ENCODE assay signal across 1 cellular context in genomic region chr22:44538071-44538470, GRCh38.
TF ChIP-seq lines count a peak whose summit lies in the region.

No MANE protein-coding gene starts in this region.

TF ChIP-seq in IMR-90, 13 proteins besides CTCF, POLR2A, EP300 and RAD21 (continued from another document):
- TF ChIP-seq ELK1 (IDR thresholded peaks at IDR 0.05; ENCODE audit: borderline replicate concordance, low read depth, low read length) (no peak), USF2 (IDR thresholded peaks at IDR 0.05; ENCODE audit: low read depth, low read length) (no peak)
